In genomic region chr6:167855825-167856425, GRCh38 we compare ENCODE assay signal across 9 cellular contexts. TPM values are rescaled to one million over a fixed set of nuclear protein-coding genes. Genes with fewer than 3 reads are reported as not detected.
DNase-seq lines count a peak whose midpoint lies in the region; ATAC-seq, FAIRE-seq and TF ChIP-seq lines count a peak whose summit lies in the region.
"Had no signal": no experiment of that assay in that cellular context is flagged by ENCODE, and none has a peak within 500 bp of the region (broad histone marks: within the 10 kb centered on the region; RNA-seq: fewer than 3 reads in every experiment).

No MANE protein-coding gene starts in this region.

- peak; percentile 71 for DNase-seq in AG20443 (ENCODE audit: low spot score)
- peak; percentile 84 for DNase-seq in HS-5 (ENCODE audit: low read depth)
- peak; percentile 64 for DNase-seq in brain pericyte (ENCODE audit: low read depth, low spot score)
- DNase-seq in kidney: no peak
- no peak for DNase-seq in CD8-positive, alpha-beta T cell
- no peak for DNase-seq in activated CD4-positive, CD25-positive, alpha-beta regulatory T cell treated with anti-CD3 and anti-CD28 coated beads, Interleukin-2, amount 50 U/mL, for 72 hours
- DNase-seq: Right ventricle myocardium superior had no signal

- H3K36me3 ChIP-seq in mesodermal cell (ENCODE audit: control insufficient read depth, insufficient read depth, low read length) (no peaks in the 10 kb centered on the region), kidney (ENCODE audit: control insufficient read depth in 1 of 2, insufficient read depth in 2 of 2, low read length in 2 of 2) (no peaks in the 10 kb centered on the region)
- H3K36me3 ChIP-seq in CD8-positive, alpha-beta T cell (ENCODE audit: insufficient read depth, low read length): no peaks in the 10 kb centered on the region

- no peaks in the 10 kb centered on the region for H3K9me3 ChIP-seq in mesodermal cell (ENCODE audit: control insufficient read depth, low read length)
- H3K9me3 ChIP-seq in kidney (ENCODE audit: control insufficient read depth in 1 of 2, low read length in 2 of 2): no peaks in the 10 kb centered on the region
- no peaks in the 10 kb centered on the region for H3K9me3 ChIP-seq in CD8-positive, alpha-beta T cell (ENCODE audit: low read length)

- POLR2A ChIA-PET in CD8-positive, alpha-beta T cell (lab: Charles Lee): no interaction called here

- no peaks in the 10 kb centered on the region for H3K36me3 Mint-ChIP-seq in CD8-positive, alpha-beta T cell

- H3K27ac Mint-ChIP-seq in CD8-positive, alpha-beta T cell: no peak overlapping the region

- no peak for TF ChIP-seq CTCF in kidney (IDR thresholded peaks at IDR 0.05; ENCODE audit: borderline replicate concordance, extremely low read depth, insufficient read depth)
- no peak for TF ChIP-seq CTCF in CD8-positive, alpha-beta T cell (IDR thresholded peaks at IDR 0.05)

- FAIRE-seq in kidney (lab: Jason Lieb, UNC): no peak

- H3K4me1 Mint-ChIP-seq in CD8-positive, alpha-beta T cell (ENCODE audit: low read depth): no peaks in the 10 kb centered on the region

- no peaks in the 10 kb centered on the region for H3K9me3 Mint-ChIP-seq in CD8-positive, alpha-beta T cell

- no peak overlapping the region for H3K9ac ChIP-seq in kidney (ENCODE audit: low read length in 2 of 2)

- no peaks in the 10 kb centered on the region for H3K27me3 ChIP-seq in CD8-positive, alpha-beta T cell (ENCODE audit: insufficient read depth, low read length)

- H3K4me3 Mint-ChIP-seq in CD8-positive, alpha-beta T cell: no peak overlapping the region

- no peak for ATAC-seq in GM21423 (IDR thresholded peaks at IDR 0.05; ENCODE audit: unreplicated experiment)
- no peak for ATAC-seq in CD8-positive, alpha-beta T cell

- H3K4me3 ChIP-seq in mesodermal cell (ENCODE audit: extremely low read depth, insufficient read depth, low read length, poor library complexity, severe bottlenecking) (no peak overlapping the region), kidney (ENCODE audit: low read length in 2 of 2) (no peak overlapping the region)
- no peak overlapping the region for H3K4me3 ChIP-seq in CD8-positive, alpha-beta T cell (ENCODE audit: low read depth, low read length)

- intact Hi-C loops in kidney (cut with DNase I): no loop called here
- intact Hi-C loops in CD8-positive, alpha-beta T cell (cut with DNase I, micrococcal nuclease): no loop called here

- WGBS in mesodermal cell (ENCODE audit: insufficient coverage in 2 of 2), 2 experiments: 74 to 88% methylated on average over 3 of the region's 6 CpGs

- CTCF ChIA-PET in CD8-positive, alpha-beta T cell (lab: Charles Lee): no interaction called here

- H3K4me1 ChIP-seq in mesodermal cell (ENCODE audit: control insufficient read depth, insufficient read depth, low read length, poor library complexity, severe bottlenecking): peaks cover 69% of the 10 kb centered on the region
- H3K4me1 ChIP-seq in kidney (ENCODE audit: control insufficient read depth in 1 of 2, insufficient read depth in 1 of 2, low read depth in 1 of 2, low read length in 2 of 2): peaks cover 13 to 23% of the 10 kb centered on the region in 2 donors
- no peaks in the 10 kb centered on the region for H3K4me1 ChIP-seq in CD8-positive, alpha-beta T cell (ENCODE audit: insufficient read depth, low read length)

- peaks cover 17% of the 10 kb centered on the region for H3K27me3 Mint-ChIP-seq in CD8-positive, alpha-beta T cell (ENCODE audit: low read depth)

- H3K27ac ChIP-seq in mesodermal cell (ENCODE audit: low read depth, low read length, severe bottlenecking) (peak overlapping the region; percentile 91), kidney (ENCODE audit: low read depth in 2 of 2, low read length in 2 of 2) (no peak overlapping the region)
- H3K27ac ChIP-seq in CD8-positive, alpha-beta T cell (ENCODE audit: low read depth, low read length): no peak overlapping the region

RNA-seq across cellular contexts. Expression of gene AFDN, which starts 29.2 kb away (rescaled TPM):
- 128 TPM for polyA plus RNA-seq in mesodermal cell (2013, experiment 1 of 2)
- 122 TPM for polyA plus RNA-seq in mesodermal cell (2013, experiment 2 of 2)
- total RNA-seq in kidney: 175 TPM
- polyA plus RNA-seq in kidney (ENCODE audit: insufficient read depth, low read depth, low replicate concordance): 21.5 TPM
- 1 to 10 TPM; 6.8 to 9.9 TPM for total RNA-seq in CD8-positive, alpha-beta T cell

Comparison
In these comparisons a context has a peak if more than half of its experiments do, and no peak if none do; other contexts are left out.
1. DNase-seq: peak in AG20443 (single experiment), HS-5 (single experiment) and brain pericyte (single experiment); none in kidney (single experiment), CD8-positive, alpha-beta T cell (0 of 7) and activated CD4-positive, CD25-positive, alpha-beta regulatory T cell treated with anti-CD3 and anti-CD28 coated beads, Interleukin-2, amount 50 U/mL, for 72 hours (single experiment).
2. RNA of gene AFDN, which starts 29.2 kb away (total RNA-seq): 175 TPM in kidney (single experiment); 6.8 to 9.9 TPM in CD8-positive, alpha-beta T cell; every median in the first group is over 10 times any median in the second.